In the genomic region with DNA sequence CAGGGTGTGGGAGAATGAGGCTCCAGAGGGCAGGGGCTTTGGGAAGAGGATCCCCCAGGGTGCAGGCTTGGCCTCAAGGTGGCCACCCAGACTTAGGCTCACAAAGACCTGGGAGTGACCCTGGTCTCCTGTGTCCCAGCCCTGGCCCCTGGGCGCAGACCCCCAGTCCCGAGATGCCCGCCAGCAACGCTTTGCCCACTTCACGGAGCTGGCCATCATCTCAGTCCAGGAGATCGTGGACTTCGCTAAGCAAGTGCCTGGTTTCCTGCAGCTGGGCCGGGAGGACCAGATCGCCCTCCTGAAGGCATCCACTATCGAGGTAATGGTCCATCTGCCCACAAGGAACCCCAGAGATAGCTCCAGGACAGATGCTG, we compare ENCODE assay signal across 1 cellular context.
TF ChIP-seq lines count a peak whose summit lies in the region.

No MANE protein-coding gene starts in this region.

TF ChIP-seq in K562, 482 proteins besides CTCF, POLR2A, EP300 and RAD21:
- TF ChIP-seq ZNF445 (CRISPR knock-in tag; IDR thresholded peaks at IDR 0.05; ENCODE audit: low read depth) (no peak), HNRNPUL1 (IDR thresholded peaks at IDR 0.05; ENCODE audit: low read length) (no peak)
